ENCODE assay signal across 19 cellular contexts in genomic region chr12:104314242-104314614, GRCh38. TPM values are rescaled to one million over a fixed set of nuclear protein-coding genes. Genes with fewer than 3 reads are reported as not detected.
DNase-seq lines count a peak whose midpoint lies in the region; ATAC-seq, FAIRE-seq and TF ChIP-seq lines count a peak whose summit lies in the region.
"Had no signal": no experiment of that assay in that cellular context is flagged by ENCODE, and none has a peak within 500 bp of the region (broad histone marks: within the 10 kb centered on the region; RNA-seq: fewer than 3 reads in every experiment).

No MANE protein-coding gene starts in this region.

- H3K27me3 ChIP-seq in astrocyte (ENCODE audit: insufficient read depth, low read length) (no peaks in the 10 kb centered on the region), HepG2 (ENCODE audit: control insufficient read depth in 1 of 2, insufficient read depth in 2 of 2, low read length in 2 of 2) (no peaks in the 10 kb centered on the region), colonic mucosa (no peaks in the 10 kb centered on the region), vagina (no peaks in the 10 kb centered on the region)
- H3K27me3 ChIP-seq: BLaER1, spleen had no signal

- DNase-seq in Calu3: no peak
- no peak for DNase-seq in HFFc6
- no peak for DNase-seq in astrocyte (ENCODE audit: low read depth)
- no peak for DNase-seq in HepG2 (ENCODE audit: low spot score)
- DNase-seq in colonic mucosa: no peak
- DNase-seq in vagina (ENCODE audit: extremely low spot score in 2 of 2): no peak
- DNase-seq in T1000 (lab: John Stamatoyannopoulos, UW): no peak
- DNase-seq in D721Med (ENCODE audit: insufficient read length, low spot score): no peak
- DNase-seq: activated CD8-positive, alpha-beta memory T cell treated with anti-CD3 and anti-CD28 coated beads for 24 hours; effector memory CD4-positive, alpha-beta T cell; left colon; NCI-H1694 treated with DMSO at 0.1 percent for 48 hours; NCI-H2227 treated with DMSO at 0.1 percent for 48 hours; nephron progenitor cell; RPMI8226; spleen had no signal

- intact Hi-C loops in Calu3 (cut with micrococcal nuclease; ENCODE audit: unreplicated experiment): no loop called here
- intact Hi-C loops in HepG2 (cut with micrococcal nuclease; ENCODE audit: unreplicated experiment): no loop called here
- intact Hi-C loops in colonic mucosa (cut with DNase I): no loop called here
- intact Hi-C loops in vagina (cut with DNase I): no loop called here

- no peak overlapping the region for H3K9ac ChIP-seq in astrocyte (ENCODE audit: low read length)
- H3K9ac ChIP-seq in HepG2 (ENCODE audit: insufficient read depth, low read depth, low read length): no peak overlapping the region
- no peak overlapping the region for H3K9ac ChIP-seq in colonic mucosa (ENCODE audit: low read depth in 2 of 2, low read length in 2 of 2)
- H3K9ac ChIP-seq: BLaER1 had no signal

- ATAC-seq in HepG2: peak; percentile 16; the same call in 1 of the 3 replicates
- ATAC-seq: left colon had no signal

- BruUV-seq in Calu3 (replicated peaks; lab: Mats Ljungman, UMichigan) (no TSS peak), HepG2 (replicated peaks; lab: Mats Ljungman, UMichigan) (TSS peak; percentile 12)

- H3K4me3 ChIP-seq in astrocyte (ENCODE audit: insufficient read depth, low read depth, low read length) (no peak overlapping the region), HepG2 (replicated peaks in 1 of 3; ENCODE audit: insufficient read depth in 1 of 3, low read depth in 2 of 3, low read length in 3 of 3) (no peak overlapping the region), colonic mucosa (no peak overlapping the region), vagina (no peak overlapping the region)
- H3K4me3 ChIP-seq: BLaER1, spleen had no signal

- no peak overlapping the region for H2AFZ ChIP-seq in astrocyte (ENCODE audit: low read depth, low read length)
- H2AFZ ChIP-seq in HepG2 (ENCODE audit: low read length): no peak overlapping the region

- H3K27ac ChIP-seq in astrocyte (ENCODE audit: low read depth, low read length) (no peak overlapping the region), HepG2 (ENCODE audit: extremely low read length, insufficient read depth, low read length) (no peak overlapping the region), colonic mucosa (no peak overlapping the region), vagina (no peak overlapping the region)
- H3K27ac ChIP-seq: BLaER1, spleen had no signal

- H3K4me1 Mint-ChIP-seq in Calu3 (ENCODE audit: low read depth, unreplicated experiment): peaks cover 36% of the 10 kb centered on the region
- peaks cover 48% of the 10 kb centered on the region for H3K4me1 Mint-ChIP-seq in HFFc6 (ENCODE audit: low read depth)
- no peaks in the 10 kb centered on the region for H3K4me1 Mint-ChIP-seq in astrocyte (ENCODE audit: low read depth, unreplicated experiment)
- H3K4me1 Mint-ChIP-seq: nephron progenitor cell had no signal

- H3K4me1 ChIP-seq in astrocyte (ENCODE audit: insufficient read depth, low read length) (no peaks in the 10 kb centered on the region), HepG2 (ENCODE audit: insufficient read depth, low read length) (no peaks in the 10 kb centered on the region), colonic mucosa (no peaks in the 10 kb centered on the region), vagina (peaks cover 2% of the 10 kb centered on the region)
- H3K4me1 ChIP-seq: BLaER1 had no signal

- WGBS in HepG2 (ENCODE audit: low lambda C conversion rate): 100% methylated on average over 1 of the region's 1 CpG

- H3K4me2 ChIP-seq in astrocyte (ENCODE audit: low read length): no peak overlapping the region
- H3K4me2 ChIP-seq in HepG2 (ENCODE audit: low read depth, low read length): no peak overlapping the region
- H3K4me2 ChIP-seq: BLaER1 had no signal

- in situ Hi-C loops in HepG2 (cut with HindIII; ENCODE audit: extremely low pct_ligation_motif_present, low pct_unique_long_range_greater_than_20kb): no loop called here

- H3K27ac Mint-ChIP-seq in Calu3 (ENCODE audit: unreplicated experiment) (peak overlapping the region; percentile 58), HFFc6 (peak overlapping the region; percentile 80), astrocyte (ENCODE audit: unreplicated experiment) (no peak overlapping the region)
- H3K27ac Mint-ChIP-seq: nephron progenitor cell had no signal

- no peaks in the 10 kb centered on the region for H3K9me3 Mint-ChIP-seq in Calu3 (ENCODE audit: low read depth, unreplicated experiment)
- H3K9me3 Mint-ChIP-seq in HFFc6: peaks cover 9% of the 10 kb centered on the region; the same call in 1 of the 2 replicates
- H3K9me3 Mint-ChIP-seq in astrocyte (ENCODE audit: unreplicated experiment): no peaks in the 10 kb centered on the region
- H3K9me3 Mint-ChIP-seq: activated T-helper 1 cell treated with anti-CD3 and anti-CD28 coated beads, Interleukin-12 subunit alpha, Interleukin-12 subunit beta, Interleukin-2, Interleukin-4 antibody, amounts not matched to agents 30 ng/mL and 10 ng/mL and 1 ng/mL, durations not matched to agents 14 hours and 24 hours and 36 hours; nephron progenitor cell had no signal

- H3K9me3 ChIP-seq in astrocyte (ENCODE audit: insufficient read depth, low read depth, low read length): no peaks in the 10 kb centered on the region
- H3K9me3 ChIP-seq in HepG2 (ENCODE audit: low read length): no peaks in the 10 kb centered on the region
- H3K9me3 ChIP-seq in colonic mucosa: no peaks in the 10 kb centered on the region
- H3K9me3 ChIP-seq in vagina: no peaks in the 10 kb centered on the region
- H3K9me3 ChIP-seq: BLaER1, spleen had no signal

- CTCF ChIA-PET in Calu3 (lab: Charles Lee) (no interaction called here), HepG2 (lab: Yijun Ruan, JAX; ENCODE audit: low intra/inter-chr PET ratio, low total read pairs) (no interaction called here)

- H3K79me2 ChIP-seq in astrocyte (ENCODE audit: insufficient read depth, low read length): peaks cover 78% of the 10 kb centered on the region
- peaks cover 25% of the 10 kb centered on the region for H3K79me2 ChIP-seq in HepG2 (ENCODE audit: insufficient read depth, low read length)

- FAIRE-seq in astrocyte (lab: Jason Lieb, UNC): peak; percentile 17
- no peak for FAIRE-seq in HepG2 (lab: Jason Lieb, UNC)
- FAIRE-seq in D721Med (lab: Jason Lieb, UNC): no peak
- FAIRE-seq: frontal cortex had no signal

- H3K4me3 Mint-ChIP-seq in Calu3 (ENCODE audit: low read depth, unreplicated experiment): no peak overlapping the region
- no peak overlapping the region; the same call in 1 of the 2 replicates for H3K4me3 Mint-ChIP-seq in HFFc6
- H3K4me3 Mint-ChIP-seq in astrocyte (ENCODE audit: unreplicated experiment): no peak overlapping the region
- H3K4me3 Mint-ChIP-seq: activated T-helper 1 cell treated with anti-CD3 and anti-CD28 coated beads, Interleukin-12 subunit alpha, Interleukin-12 subunit beta, Interleukin-2, Interleukin-4 antibody, amounts not matched to agents 30 ng/mL and 10 ng/mL and 1 ng/mL, durations not matched to agents 14 hours and 24 hours and 36 hours; nephron progenitor cell had no signal

- H3K36me3 Mint-ChIP-seq in Calu3 (ENCODE audit: insufficient read depth, unreplicated experiment) (peaks cover 89% of the 10 kb centered on the region), HFFc6 (ENCODE audit: low read depth) (peaks cover 70% of the 10 kb centered on the region), astrocyte (ENCODE audit: low read depth, unreplicated experiment) (peaks cover 19% of the 10 kb centered on the region)

- TF ChIP-seq POLR2A in HepG2 (IDR thresholded peaks at IDR 0.05; ENCODE audit: insufficient read depth in 1 of 2, low read depth in 2 of 2, low read length in 2 of 2) (no peak), vagina (IDR thresholded peaks at IDR 0.05) (no peak)

- H3K36me3 ChIP-seq in astrocyte (ENCODE audit: insufficient read depth, low read length) (peaks cover 65% of the 10 kb centered on the region), HepG2 (replicated peaks in 1 of 2; ENCODE audit: control insufficient read depth in 1 of 2, insufficient read depth in 2 of 2, low read length in 2 of 2) (peaks cover 28 to 82% of the 10 kb centered on the region in 2 experiments), colonic mucosa (peaks cover 17% of the 10 kb centered on the region), vagina (peaks cover 0 to 71% of the 10 kb centered on the region in 2 donors)

- TF ChIP-seq EP300 in HepG2 (IDR thresholded peaks at IDR 0.05; ENCODE audit: low read depth in 2 of 2, low read length in 2 of 2) (no peak), HepG2 (CRISPR knock-in tag; IDR thresholded peaks at IDR 0.05; ENCODE audit: borderline replicate concordance) (no peak)

- POLR2A ChIA-PET in HepG2 (lab: Yijun Ruan, JAX): no interaction called here

- TF ChIP-seq CTCF in Calu3 (IDR thresholded peaks at IDR 0.05; ENCODE audit: unreplicated experiment): no peak
- TF ChIP-seq CTCF in HFFc6 (IDR thresholded peaks at IDR 0.05): no peak
- TF ChIP-seq CTCF in astrocyte (IDR thresholded peaks at IDR 0.05; ENCODE audit: insufficient read depth, low read depth, low read length): no peak
- no peak for TF ChIP-seq CTCF in HepG2 (CRISPR knock-in tag; IDR thresholded peaks at IDR 0.05)
- no peak for TF ChIP-seq CTCF in colonic mucosa (IDR thresholded peaks at IDR 0.05)
- no peak for TF ChIP-seq CTCF in vagina (IDR thresholded peaks at IDR 0.05)
- no peak for TF ChIP-seq CTCF in D721Med (IDR thresholded peaks at IDR 0.05; ENCODE audit: insufficient read depth, missing control alignments)

- H3K27me3 Mint-ChIP-seq in Calu3 (ENCODE audit: unreplicated experiment) (no peaks in the 10 kb centered on the region), HFFc6 (ENCODE audit: insufficient read depth) (peaks cover 32% of the 10 kb centered on the region), astrocyte (ENCODE audit: low read depth, unreplicated experiment) (no peaks in the 10 kb centered on the region)

- peaks cover 71% of the 10 kb centered on the region for H4K20me1 ChIP-seq in astrocyte (ENCODE audit: insufficient read depth, low read length)
- H4K20me1 ChIP-seq in HepG2 (ENCODE audit: insufficient read depth, low read length): peaks cover 14% of the 10 kb centered on the region

- TF ChIP-seq RAD21 in HepG2 (CRISPR knock-in tag; IDR thresholded peaks at IDR 0.05): no peak

RNA-seq across cellular contexts. Expression of gene EID3, which starts 10.7 kb away (rescaled TPM):
- total RNA-seq in Calu3 (2022) (5.5 and 6.1 TPM in 2 replicates), astrocyte (1.9 TPM in 2 replicates), HepG2 (2016; rRNA removed; fragmentation: Illumina TruSeq; extraction: Trizol) (0.27 and 4.5 TPM in 2 replicates), colonic mucosa (1 to 10 TPM in 1 of 2 donors, under 1 TPM in 1; 0.98 to 2.5 TPM), vagina (9.1 TPM)
- total RNA-seq in HFFc6 (2021; fragmentation: NEBNext Ultra II Directional; extraction: Animal tissue kit (Norgen Biotek cat#: 25700)): 1 to 10 TPM; 2.2 to 4.4 (median 4.1) TPM
- 0.20 TPM in 1 of 2 replicates, not detected in the other for total RNA-seq in HepG2 (2016; cell fraction: cytosol; rRNA removed; fragmentation: Illumina TruSeq; extraction: Trizol; ENCODE audit: low read depth)
- total RNA-seq in HepG2 (2016; cell fraction: insoluble cytoplasmic fraction; rRNA removed; fragmentation: Illumina TruSeq; extraction: Trizol): 0.37 and 4.2 TPM in 2 replicates
- total RNA-seq in HepG2 (2016; cell fraction: membrane; rRNA removed; fragmentation: Illumina TruSeq; extraction: Trizol): 0.24 and 0.28 TPM in 2 replicates
- 19.9 and 21.8 TPM in 2 replicates for total RNA-seq in HepG2 (2016; cell fraction: nucleus; rRNA removed; fragmentation: Illumina TruSeq; extraction: Trizol)
- polyA plus RNA-seq in HepG2 (2011; rRNA removed): 0.38 and 0.56 TPM in 2 replicates
- not detected in 2 replicates for polyA plus RNA-seq in HepG2 (2011; cell fraction: cytosol; rRNA removed)
- polyA plus RNA-seq in HepG2 (2011; cell fraction: nucleus; rRNA removed): 2.2 and 2.8 TPM in 2 replicates
- polyA plus RNA-seq in HepG2 (2012): 0.13 and 0.39 TPM in 2 replicates
- 0.07 TPM in 1 of 2 replicates, not detected in the other for polyA plus RNA-seq in HepG2 (2016; cell fraction: cytosol; fragmentation: Illumina TruSeq; extraction: Trizol; ENCODE audit: low read depth)
- polyA plus RNA-seq in HepG2 (2016; cell fraction: insoluble cytoplasmic fraction; fragmentation: Illumina TruSeq; extraction: Trizol; ENCODE audit: low read depth): 0.21 TPM in 1 of 2 replicates, not detected in the other
- polyA plus RNA-seq in HepG2 (2016; cell fraction: membrane; fragmentation: Illumina TruSeq; extraction: Trizol; ENCODE audit: low read depth): not detected in 2 replicates
- 5.1 and 5.3 TPM in 2 replicates for polyA plus RNA-seq in HepG2 (2016; cell fraction: nucleus; fragmentation: Illumina TruSeq; extraction: Trizol; ENCODE audit: insufficient read depth, low read depth)
- polyA minus RNA-seq in HepG2 (2011; rRNA and poly(A)+ RNA removed; ENCODE audit: low replicate concordance): 3.3 and 7.0 TPM in 2 replicates
- polyA minus RNA-seq in HepG2 (2011; cell fraction: cytosol; rRNA and poly(A)+ RNA removed): not detected in 2 replicates
- polyA minus RNA-seq in HepG2 (2011; cell fraction: nucleus; rRNA and poly(A)+ RNA removed): 26.4 and 27.4 TPM in 2 replicates
